Comparison of ENCODE assay signal across 8 cellular contexts in genomic region chr9:78236511-78236950, GRCh38. TPM values are rescaled to one million over a fixed set of nuclear protein-coding genes. Genes with fewer than 3 reads are reported as not detected.
DNase-seq lines count a peak whose midpoint lies in the region; ATAC-seq, FAIRE-seq and TF ChIP-seq lines count a peak whose summit lies in the region.

No MANE protein-coding gene starts in this region.

- FAIRE-seq in GM12878 (lab: Jason Lieb, UNC), result no peak

- POLR2A ChIA-PET in GM12878 (lab: Charles Lee), result interaction anchor here (0.6 to 1.6 kb wide), 4 partner anchors 22 to 246 kb away, joined by 3 to 7 read pairs (median 4); no protein-coding TSS in a partner anchor

- H3K27me3 ChIP-seq in GM12878 (replicated peaks in 1 of 2; ENCODE audit: control insufficient read depth in 2 of 2, insufficient read depth in 2 of 2, low read length in 1 of 2), result no peaks in the 10 kb centered on the region
- H3K27me3 ChIP-seq in thoracic aorta (replicated peaks; ENCODE audit: insufficient read depth), result no peaks in the 10 kb centered on the region

- CTCF ChIA-PET in GM12878 (lab: Yijun Ruan, JAX), result interaction anchor here (0.9 kb wide), 1 partner anchor 9 kb away, joined by 4 read pairs; no protein-coding TSS in a partner anchor

- H3K79me2 ChIP-seq in GM12878 (ENCODE audit: control insufficient read depth, insufficient read depth, low read length), result peaks cover 8% of the 10 kb centered on the region

- no peak for TF ChIP-seq POLR2A in GM12878 (IDR thresholded peaks at IDR 0.05; ENCODE audit: low read depth, low read length)

- no peak for TF ChIP-seq RAD21 in GM12878 (IDR thresholded peaks at IDR 0.05; ENCODE audit: insufficient read depth, low read depth, low read length)

- DNase-seq in LNCaP clone FGC (ENCODE audit: low read depth) (no peak), GM12878 (ENCODE audit: low read depth, low spot score) (no peak), left colon (no peak), thoracic aorta (ENCODE audit: low spot score) (no peak), mesenteric fat pad (ENCODE audit: low spot score) (no peak)

- SMC1A ChIA-PET in GM12878 (lab: Charles Lee; ENCODE audit: uncharacterized antibody, unreplicated experiment), result interaction anchor here (0.8 to 1.2 kb wide), 2 partner anchors 107 to 255 kb away, joined by 3 read pairs; no protein-coding TSS in a partner anchor

- H3K9ac ChIP-seq in GM12878 (ENCODE audit: control insufficient read depth, insufficient read depth, low read length), result peak overlapping the region; percentile 83

- no peaks in the 10 kb centered on the region for H4K20me1 ChIP-seq in GM12878 (ENCODE audit: control insufficient read depth, insufficient read depth)

- H3K4me3 ChIP-seq in GM12875 (ENCODE audit: low read depth, low read length) (peak overlapping the region; percentile 81), LNCaP clone FGC (ENCODE audit: low read depth, low read length) (peak overlapping the region; percentile 85), GM12878 (peak overlapping the region; percentile 69), thoracic aorta (peak overlapping the region; percentile 72)

- H3K4me2 ChIP-seq in GM12878 (ENCODE audit: control insufficient read depth, insufficient read depth), result peak overlapping the region; percentile 5; the same call in 1 of the 2 replicates

- H3K27ac ChIP-seq in GM12878 (ENCODE audit: control insufficient read depth, insufficient read depth) (no peak overlapping the region; the same call in 1 of the 2 replicates), thoracic aorta (peak overlapping the region in 1 of 2 donors; percentile 15)

- no peaks in the 10 kb centered on the region; the same call in 2 of the 3 replicates for H3K9me3 ChIP-seq in GM12878 (replicated peaks; ENCODE audit: control insufficient read depth, insufficient read depth, low read length)
- no peaks in the 10 kb centered on the region for H3K9me3 ChIP-seq in thoracic aorta

- BruUV-seq in GM12878 (replicated peaks; lab: Mats Ljungman, UMichigan), result no TSS peak

- peak; percentile 12 for ATAC-seq in GM21737 (IDR thresholded peaks at IDR 0.05; ENCODE audit: unreplicated experiment)
- ATAC-seq in GM12878, result peak; percentile 40
- ATAC-seq in left colon, result peak; percentile 15
- no peak for ATAC-seq in thoracic aorta (ENCODE audit: insufficient number of reproducible peaks, low FRiP score, low read depth)
- no peak for ATAC-seq in GM21723 (IDR thresholded peaks at IDR 0.05; ENCODE audit: unreplicated experiment)

- TF ChIP-seq EP300 in GM12878 (IDR thresholded peaks at IDR 0.05; ENCODE audit: borderline replicate concordance in 1 of 2, control insufficient read depth in 1 of 2, low read depth in 2 of 2, low read length in 2 of 2), result no peak

- in situ Hi-C loops in GM12878 (cut with MboI), result no loop called here

- TF ChIP-seq CTCF in GM12875 (IDR thresholded peaks at IDR 0.05; ENCODE audit: borderline replicate concordance, insufficient read depth, low read depth, low read length), result no peak
- TF ChIP-seq CTCF in LNCaP clone FGC (IDR thresholded peaks at IDR 0.05; ENCODE audit: control insufficient read depth, extremely low read depth, insufficient read depth), result no peak
- TF ChIP-seq CTCF in GM12878 (IDR thresholded peaks at IDR 0.05 in 2 of 3, conservative IDR thresholded peaks at IDR 0.05 in 1 of 3; ENCODE audit: control insufficient read depth in 2 of 3, extremely low read depth in 1 of 3, insufficient read depth in 1 of 3, low read depth in 3 of 3, low read length in 3 of 3), result no peak
- TF ChIP-seq CTCF in thoracic aorta (IDR thresholded peaks at IDR 0.05), result no peak

- peak overlapping the region; percentile 92 for H2AFZ ChIP-seq in GM12878 (ENCODE audit: control insufficient read depth, low read depth, low read length)

- 4% methylated on average over 13 of the region's 13 CpGs for WGBS in GM12878 (ENCODE audit: insufficient coverage, insufficient replicate concordance, low lambda C conversion rate, missing lambda C conversion rate)

- H3K36me3 ChIP-seq in GM12878 (ENCODE audit: control insufficient read depth in 2 of 2, insufficient read depth in 2 of 2, low read length in 1 of 2) (no peaks in the 10 kb centered on the region; a peak in 1 of 4 replicates), thoracic aorta (no peaks in the 10 kb centered on the region)

- H3K4me1 ChIP-seq in GM12878 (ENCODE audit: control insufficient read depth, insufficient read depth, low read length) (no peaks in the 10 kb centered on the region; the same call in 1 of the 2 replicates), thoracic aorta (ENCODE audit: control insufficient read depth in 1 of 2, low read depth in 2 of 2) (peaks cover 2 to 9% of the 10 kb centered on the region in 2 donors)

- intact Hi-C loops in GM12878 (cut with micrococcal nuclease; ENCODE audit: unreplicated experiment) (loop anchor here (2.0 kb wide), 1 partner anchor 60 kb away; the partner anchor contains the start of gene PSAT1), left colon (cut with DNase I, micrococcal nuclease) (no loop called here)

- RAD21 ChIA-PET in GM12878 (lab: Charles Lee; ENCODE audit: unreplicated experiment), result interaction anchor here (0.7 kb wide), 1 partner anchor 248 kb away, joined by 5 read pairs; no protein-coding TSS in a partner anchor

TF ChIP-seq in GM12878, 131 proteins besides CTCF, POLR2A, EP300 and RAD21:
- TF ChIP-seq IKZF2 (IDR thresholded peaks at IDR 0.05) (0 out of 4 replicates have a peak, but pooled peaks of 1 of the 2 experiments have one; percentile 4), YBX1 (IDR thresholded peaks at IDR 0.05) (no peak), PKNOX1 (IDR thresholded peaks at IDR 0.05) (no peak), SMARCA5 (IDR thresholded peaks at IDR 0.05) (no peak), CHD4 (IDR thresholded peaks at IDR 0.05) (no peak), RUNX3 (IDR thresholded peaks at IDR 0.05; ENCODE audit: low read length) (0 out of 2 replicates have a peak, but pooled peaks have one; percentile 3), IKZF1 (conservative IDR thresholded peaks at IDR 0.05) (no peak), SPI1 (IDR thresholded peaks at IDR 0.05; ENCODE audit: borderline replicate concordance, insufficient read depth, low read depth, low read length) (no peak), TAF1 (IDR thresholded peaks at IDR 0.05; ENCODE audit: borderline replicate concordance, low read depth, low read length) (peak; percentile 32; the same call in 1 of the 2 replicates), GATAD2B (conservative IDR thresholded peaks at IDR 0.05; ENCODE audit: low read depth) (no peak), SMAD1 (IDR thresholded peaks at IDR 0.05; ENCODE audit: low read depth, partially characterized antibody) (no peak), MLLT1 (IDR thresholded peaks at IDR 0.05) (no peak)

RNA-seq across cellular contexts. Expression of gene CEP78, which starts 0.7 kb away (rescaled TPM):
- 91.0 and 98.8 TPM in 2 replicates for total RNA-seq in GM12878 (2013; cell fraction: nucleolus; rRNA removed)
- total RNA-seq in GM12878 (2014; rRNA removed) (32.7 and 44.9 TPM in 2 replicates), GM12878 (2014; rRNA removed; fragmentation: Illumina TruSeq; extraction: Trizol) (27.5 and 28.1 TPM in 2 replicates), GM12878 (2021) (32.3 and 33.8 TPM in 2 replicates), left colon (10 to 100 TPM in 1 of 2 donors, 1 to 10 TPM in 1; 7.9 to 11.1 TPM), thoracic aorta (10 to 100 TPM in 1 of 2 donors, 1 to 10 TPM in 1; 5.6 to 10.4 TPM), mesenteric fat pad (9.4 TPM)
- polyA plus RNA-seq in GM12878 (2011; ENCODE audit: low read depth), result 6.3 TPM
- polyA plus RNA-seq in GM12878 (2011; rRNA removed) (28.0 and 47.6 TPM in 2 replicates), GM12878 (2014; fragmentation: Illumina TruSeq; extraction: Trizol) (27.7 and 30.6 TPM in 2 replicates), GM12878 (2014; fragmentation: Nextera tagmentation; extraction: Ambion mirVana) (1 to 10 TPM; 4.1 to 9.7 TPM), GM12878 (2014; rRNA removed) (18.4 and 23.1 TPM in 2 replicates), GM12878 (2016; fragmentation: Nextera tagmentation; extraction: Ambion mirVana) (10 to 100 TPM; 28.5 to 28.7 TPM)
- polyA plus RNA-seq in GM12878 (2011; cell fraction: cytosol; rRNA removed), result 10.6 and 11.3 TPM in 2 replicates
- 31.7 and 33.1 TPM in 2 replicates for polyA plus RNA-seq in GM12878 (2011; cell fraction: nucleus; rRNA removed)
- polyA plus RNA-seq in GM12878 (2012), result 9.4 and 11.0 TPM in 2 replicates
- 17.8 and 20.8 TPM in 2 replicates for polyA minus RNA-seq in GM12878 (2011; rRNA and poly(A)+ RNA removed)
- 8.3 and 10.0 TPM in 2 replicates for polyA minus RNA-seq in GM12878 (2011; cell fraction: cytosol; rRNA and poly(A)+ RNA removed)
- polyA minus RNA-seq in GM12878 (2011; cell fraction: nucleus; rRNA and poly(A)+ RNA removed), result 15.4 and 25.4 TPM in 2 replicates

Comparison
In these comparisons a context has a peak if more than half of its experiments do, and no peak if none do; other contexts are left out.
1. ATAC-seq: peak in GM21737 (single experiment), GM12878 (single experiment) and left colon (single experiment); none in thoracic aorta (single experiment) and GM21723 (single experiment).
2. Peak in every context shown above with its lines, with median percentiles within 50 percentile points of each other: H3K4me3 ChIP-seq.